In genomic region chr10:119162121-119162520, GRCh38 we compare ENCODE assay signal across 23 cellular contexts. TPM values are rescaled to one million over a fixed set of nuclear protein-coding genes. Genes with fewer than 3 reads are reported as not detected.
DNase-seq lines count a peak whose midpoint lies in the region; ATAC-seq and TF ChIP-seq lines count a peak whose summit lies in the region.
"Had no signal": no experiment of that assay in that cellular context is flagged by ENCODE, and none has a peak within 500 bp of the region (broad histone marks: within the 10 kb centered on the region; RNA-seq: fewer than 3 reads in every experiment).

No MANE protein-coding gene starts in this region.

- no peak overlapping the region for H2AK5ac ChIP-seq in neuronal stem cell (ENCODE audit: low read depth, low read length)

- H3K4ac ChIP-seq in neuronal stem cell (ENCODE audit: low read length): no peak overlapping the region

- intact Hi-C loops in Right ventricle myocardium superior (cut with DNase I): no loop called here
- intact Hi-C loops in Calu3 (cut with micrococcal nuclease; ENCODE audit: unreplicated experiment): no loop called here

- no TSS peak for BruUV-seq in Calu3 (replicated peaks; lab: Mats Ljungman, UMichigan)

- H2AFZ ChIP-seq in neuronal stem cell (ENCODE audit: low read length): no peak overlapping the region

- no peak overlapping the region for H3K23ac ChIP-seq in neuronal stem cell (ENCODE audit: low read depth, low read length, poor library complexity)

- H3K27me3 ChIP-seq in cardiac muscle cell: no peaks in the 10 kb centered on the region
- H3K27me3 ChIP-seq in gastroesophageal sphincter: no peaks in the 10 kb centered on the region
- peaks cover 0 to 2% (median 0%) of the 10 kb centered on the region in 3 experiments for H3K27me3 ChIP-seq in neuronal stem cell (ENCODE audit: control insufficient read depth in 3 of 3, insufficient read depth in 3 of 3, low read depth in 1 of 3, low read length in 3 of 3)
- H3K27me3 ChIP-seq: BLaER1, tibial artery had no signal

- H3K4me3 Mint-ChIP-seq in activated CD8-positive, alpha-beta T cell treated with anti-CD3 and anti-CD28 coated beads, Interleukin-2, amount 10 ng/mL, durations not matched to agents 7 days and 5 days: no peak overlapping the region
- no peak overlapping the region for H3K4me3 Mint-ChIP-seq in Calu3 (ENCODE audit: low read depth, unreplicated experiment)
- H3K4me3 Mint-ChIP-seq: H9 had no signal

- H3K9me3 Mint-ChIP-seq in activated CD8-positive, alpha-beta T cell treated with anti-CD3 and anti-CD28 coated beads, Interleukin-2, amount 10 ng/mL, durations not matched to agents 7 days and 5 days (ENCODE audit: insufficient read depth): no peaks in the 10 kb centered on the region
- no peaks in the 10 kb centered on the region for H3K9me3 Mint-ChIP-seq in Calu3 (ENCODE audit: low read depth, unreplicated experiment)
- H3K9me3 Mint-ChIP-seq: H9 had no signal

- H2BK120ac ChIP-seq in neuronal stem cell (ENCODE audit: low read depth, low read length): no peak overlapping the region

- no peak overlapping the region for H2BK5ac ChIP-seq in neuronal stem cell (ENCODE audit: low read length)

- H4K91ac ChIP-seq in neuronal stem cell (ENCODE audit: low read depth, low read length, poor library complexity): no peak overlapping the region

- peaks cover 40% of the 10 kb centered on the region for H3K36me3 Mint-ChIP-seq in activated CD8-positive, alpha-beta T cell treated with anti-CD3 and anti-CD28 coated beads, Interleukin-2, amount 10 ng/mL, durations not matched to agents 7 days and 5 days (ENCODE audit: low read depth)
- peaks cover 23% of the 10 kb centered on the region for H3K36me3 Mint-ChIP-seq in Calu3 (ENCODE audit: insufficient read depth, unreplicated experiment)

- TF ChIP-seq EP300 in gastroesophageal sphincter (IDR thresholded peaks at IDR 0.05): no peak

- no peak overlapping the region for H2BK15ac ChIP-seq in neuronal stem cell (ENCODE audit: low read length)

- TF ChIP-seq CTCF in cardiac muscle cell (IDR thresholded peaks at IDR 0.05; ENCODE audit: low read depth, low read length) (no peak), gastroesophageal sphincter (IDR thresholded peaks at IDR 0.05) (no peak), Calu3 (IDR thresholded peaks at IDR 0.05; ENCODE audit: unreplicated experiment) (no peak)

- CTCF ChIA-PET in activated CD8-positive, alpha-beta T cell treated with anti-CD3 and anti-CD28 coated beads, Interleukin-2, amount 10 ng/mL, durations not matched to agents 7 days and 5 days (lab: Charles Lee): interaction anchor here (0.6 to 0.8 kb wide), 2 partner anchors 23 to 47 kb away, joined by 3 read pairs; no protein-coding TSS in a partner anchor
- CTCF ChIA-PET in Calu3 (lab: Charles Lee): no interaction called here

- POLR2A ChIA-PET in activated CD8-positive, alpha-beta T cell treated with anti-CD3 and anti-CD28 coated beads, Interleukin-2, amount 10 ng/mL, durations not matched to agents 7 days and 5 days (lab: Charles Lee): interaction anchor here (1.3 kb wide), 1 partner anchor 26 kb away, joined by 3 read pairs; no protein-coding TSS in a partner anchor

- H3K27me3 Mint-ChIP-seq in activated CD8-positive, alpha-beta T cell treated with anti-CD3 and anti-CD28 coated beads, Interleukin-2, amount 10 ng/mL, durations not matched to agents 7 days and 5 days (ENCODE audit: low read depth): no peaks in the 10 kb centered on the region
- H3K27me3 Mint-ChIP-seq in Calu3 (ENCODE audit: unreplicated experiment): no peaks in the 10 kb centered on the region

- H3K4me1 Mint-ChIP-seq in activated CD8-positive, alpha-beta T cell treated with anti-CD3 and anti-CD28 coated beads, Interleukin-2, amount 10 ng/mL, durations not matched to agents 7 days and 5 days (ENCODE audit: low read depth): peaks cover 47% of the 10 kb centered on the region
- peaks cover 7% of the 10 kb centered on the region for H3K4me1 Mint-ChIP-seq in Calu3 (ENCODE audit: low read depth, unreplicated experiment)

- H3K14ac ChIP-seq in neuronal stem cell (ENCODE audit: low read length): no peak overlapping the region

- H3K27ac ChIP-seq in cardiac muscle cell: peak overlapping the region; percentile 40
- H3K27ac ChIP-seq in gastroesophageal sphincter: peak overlapping the region in 3 of 4 donors; percentile 5 to 53 (median 16)
- H3K27ac ChIP-seq in neuronal stem cell (replicated peaks; ENCODE audit: low read length): no peak overlapping the region
- H3K27ac ChIP-seq: BLaER1, SK-N-MC, tibial artery had no signal

- no peak overlapping the region for H2BK12ac ChIP-seq in neuronal stem cell (ENCODE audit: low read length)

- H3K4me1 ChIP-seq in cardiac muscle cell (ENCODE audit: low read depth): peaks cover 18% of the 10 kb centered on the region
- H3K4me1 ChIP-seq in gastroesophageal sphincter: peaks cover 0 to 36% (median 10%) of the 10 kb centered on the region in 3 donors
- H3K4me1 ChIP-seq in neuronal stem cell (ENCODE audit: control insufficient read depth in 2 of 2, insufficient read depth in 1 of 2, low read depth in 1 of 2, low read length in 2 of 2): peaks cover 9 to 12% of the 10 kb centered on the region in 2 donors

- TF ChIP-seq POLR2A in gastroesophageal sphincter (IDR thresholded peaks at IDR 0.05): no peak

- H3K9ac ChIP-seq in neuronal stem cell (ENCODE audit: low read depth, low read length, poor library complexity): peak overlapping the region; percentile 27
- H3K9ac ChIP-seq: BLaER1 had no signal

- no peak overlapping the region for H3K18ac ChIP-seq in neuronal stem cell (ENCODE audit: low read length)

- H3K36me3 ChIP-seq in cardiac muscle cell (peaks cover 17% of the 10 kb centered on the region), gastroesophageal sphincter (peaks cover 0 to 50% of the 10 kb centered on the region in 2 donors), neuronal stem cell (replicated peaks in 1 of 2; ENCODE audit: control insufficient read depth in 2 of 2, insufficient read depth in 2 of 2, low read length in 2 of 2) (peaks cover 7 to 39% of the 10 kb centered on the region in 2 donors)

- no peaks in the 10 kb centered on the region for H3K79me1 ChIP-seq in neuronal stem cell (ENCODE audit: low read depth, low read length)

- H3K4me2 ChIP-seq in neuronal stem cell (ENCODE audit: insufficient read depth, low read length, poor library complexity, severe bottlenecking): no peak overlapping the region
- H3K4me2 ChIP-seq: BLaER1 had no signal

- H3K27ac Mint-ChIP-seq in activated CD8-positive, alpha-beta T cell treated with anti-CD3 and anti-CD28 coated beads, Interleukin-2, amount 10 ng/mL, durations not matched to agents 7 days and 5 days: no peak overlapping the region
- H3K27ac Mint-ChIP-seq in Calu3 (ENCODE audit: unreplicated experiment): no peak overlapping the region
- H3K27ac Mint-ChIP-seq: H9 had no signal

- no peak overlapping the region for H4K8ac ChIP-seq in neuronal stem cell (ENCODE audit: low read depth, low read length)

- H3K9me3 ChIP-seq in cardiac muscle cell (ENCODE audit: low read depth) (no peaks in the 10 kb centered on the region), gastroesophageal sphincter (no peaks in the 10 kb centered on the region), neuronal stem cell (replicated peaks in 1 of 2; ENCODE audit: control insufficient read depth in 2 of 2, insufficient read depth in 1 of 2, low read depth in 1 of 2, low read length in 2 of 2) (no peaks in the 10 kb centered on the region)
- H3K9me3 ChIP-seq: BLaER1, mucosa of descending colon, tibial artery had no signal

- H3K4me3 ChIP-seq in cardiac muscle cell (no peak overlapping the region), gastroesophageal sphincter (no peak overlapping the region), neuronal stem cell (ENCODE audit: low read length in 2 of 2) (no peak overlapping the region)
- H3K4me3 ChIP-seq: BLaER1, mucosa of descending colon, SK-N-MC, tibial artery had no signal

- ATAC-seq in Right ventricle myocardium superior (ENCODE audit: poor library complexity) (no peak), gastroesophageal sphincter (no peak), HG03457 (IDR thresholded peaks at IDR 0.05; ENCODE audit: unreplicated experiment) (no peak)
- ATAC-seq in activated CD8-positive, alpha-beta T cell treated with anti-CD3 and anti-CD28 coated beads, Interleukin-2, amount 10 ng/mL, durations not matched to agents 7 days and 5 days: no peak
- ATAC-seq: mucosa of descending colon; stimulated activated naive CD8-positive, alpha-beta T cell treated with anti-CD3 and anti-CD28 coated beads, Interleukin-15, Interleukin-2, amounts not matched to agents 100 U/mL and 50 U/mL, for 24 hours had no signal

- no peak for DNase-seq in cardiac muscle cell (ENCODE audit: low read depth in 1 of 2, low spot score in 1 of 2)
- DNase-seq in Right ventricle myocardium superior: no peak
- DNase-seq in neuronal stem cell (ENCODE audit: low spot score): no peak
- no peak for DNase-seq in UCSD-AML1 (lab: John Stamatoyannopoulos, UW; ENCODE audit: unreplicated experiment)
- DNase-seq in activated CD8-positive, alpha-beta T cell treated with anti-CD3 and anti-CD28 coated beads, Interleukin-2, amount 10 ng/mL, durations not matched to agents 7 days and 5 days: no peak
- DNase-seq in Calu3: no peak
- DNase-seq: activated CD4-positive, alpha-beta T cell treated with anti-CD3 and anti-CD28 coated beads, Interleukin-2, amount 50 U/mL, for 4 hours; activated naive CD4-positive, alpha-beta T cell; central memory CD4-positive, alpha-beta T cell; H9; mucosa of descending colon; NCI-H2171 treated with DMSO at 0.1 percent for 48 hours; NCI-H526 treated with DMSO at 0.1 percent for 48 hours; retina; stimulated activated CD4-positive, alpha-beta T cell treated with anti-CD3 and anti-CD28 coated beads, Interleukin-12 subunit alpha, Interleukin-12 subunit beta, amount 100 ng/mL, for 4 hours; stimulated activated CD4-positive, alpha-beta T cell treated with anti-CD3 and anti-CD28 coated beads, Interleukin-4, amount 100 ng/mL, for 4 hours; stimulated activated naive CD8-positive, alpha-beta T cell treated with anti-CD3 and anti-CD28 coated beads, Interleukin-15, Interleukin-2, amounts not matched to agents 100 U/mL and 50 U/mL, for 24 hours; T-helper 2 cell had no signal

- 61 to 69% methylated on average over 4 to 6 of the region's 6 CpGs for WGBS in gastroesophageal sphincter (ENCODE audit: low coverage in 1 of 2), 2 donors
- WGBS in neuronal stem cell (ENCODE audit: extremely low coverage in 2 of 2, insufficient read length in 2 of 2, insufficient replicate concordance in 1 of 2), 2 donors: no CpG with 5 or more reads among the region's 6 CpGs

RNA-seq across cellular contexts. Expression of gene SFXN4, which starts 3.4 kb away (rescaled TPM):
- total RNA-seq in cardiac muscle cell (21.4 and 25.9 TPM in 2 replicates), Right ventricle myocardium superior (48.2 TPM), gastroesophageal sphincter (10 to 100 TPM; 12.7 to 25.3 (median 17.1) TPM), Calu3 (2022) (19.9 and 23.4 TPM in 2 replicates)
- 51.5 and 53.2 TPM in 2 replicates for polyA plus RNA-seq in cardiac muscle cell
- polyA plus RNA-seq in neuronal stem cell (2013, experiment 1 of 2): 21.8 TPM
- polyA plus RNA-seq in neuronal stem cell (2013, experiment 2 of 2): 20.0 TPM
- total RNA-seq in activated CD8-positive, alpha-beta T cell treated with anti-CD3 and anti-CD28 coated beads, Interleukin-2, amount 10 ng/mL, durations not matched to agents 7 days and 5 days: 10 to 100 TPM; 35.0 to 36.7 TPM

RNA-seq across cellular contexts. Expression of gene PRDX3, which starts 16.5 kb away (rescaled TPM):
- total RNA-seq in cardiac muscle cell: 116 and 204 TPM in 2 replicates
- polyA plus RNA-seq in cardiac muscle cell: 360 and 413 TPM in 2 replicates
- 261 TPM for total RNA-seq in Right ventricle myocardium superior
- total RNA-seq in gastroesophageal sphincter: 100 to 1,000 TPM; 140 to 289 (median 164) TPM
- 169 TPM for polyA plus RNA-seq in neuronal stem cell (2013, experiment 1 of 2)
- polyA plus RNA-seq in neuronal stem cell (2013, experiment 2 of 2): 170 TPM
- 100 to 1,000 TPM; 135 to 136 TPM for total RNA-seq in activated CD8-positive, alpha-beta T cell treated with anti-CD3 and anti-CD28 coated beads, Interleukin-2, amount 10 ng/mL, durations not matched to agents 7 days and 5 days
- total RNA-seq in Calu3 (2022): 110 and 114 TPM in 2 replicates

RNA-seq across cellular contexts. Expression of gene GRK5, which starts 45.2 kb away (rescaled TPM):
- 9.2 and 18.3 TPM in 2 replicates for total RNA-seq in cardiac muscle cell
- 3.5 and 10.1 TPM in 2 replicates for polyA plus RNA-seq in cardiac muscle cell
- total RNA-seq in Right ventricle myocardium superior: 47.6 TPM
- total RNA-seq in gastroesophageal sphincter: 10 to 100 TPM; 28.8 to 71.6 (median 47.7) TPM
- polyA plus RNA-seq in neuronal stem cell (2013, experiment 1 of 2): 10.4 TPM
- polyA plus RNA-seq in neuronal stem cell (2013, experiment 2 of 2): 10.9 TPM
- 10 to 100 TPM; 16.9 to 17.6 TPM for total RNA-seq in activated CD8-positive, alpha-beta T cell treated with anti-CD3 and anti-CD28 coated beads, Interleukin-2, amount 10 ng/mL, durations not matched to agents 7 days and 5 days
- total RNA-seq in Calu3 (2022): 2.4 and 4.4 TPM in 2 replicates

RNA-seq across cellular contexts. Expression of gene DENND10, which starts 58.2 kb away (rescaled TPM):
- total RNA-seq in cardiac muscle cell (41.9 and 52.3 TPM in 2 replicates), Right ventricle myocardium superior (18.9 TPM), gastroesophageal sphincter (10 to 100 TPM; 23.0 to 42.5 (median 30.2) TPM), Calu3 (2022) (15.8 and 16.7 TPM in 2 replicates)
- 73.3 and 77.4 TPM in 2 replicates for polyA plus RNA-seq in cardiac muscle cell
- 87.3 TPM for polyA plus RNA-seq in neuronal stem cell (2013, experiment 1 of 2)
- 88.8 TPM for polyA plus RNA-seq in neuronal stem cell (2013, experiment 2 of 2)
- total RNA-seq in activated CD8-positive, alpha-beta T cell treated with anti-CD3 and anti-CD28 coated beads, Interleukin-2, amount 10 ng/mL, durations not matched to agents 7 days and 5 days: 10 to 100 TPM; 39.9 to 41.3 TPM
